In genomic region chr7:52119537-52119936, GRCh38 we compare ENCODE assay signal across 22 cellular contexts.
"Had no signal": no experiment of that assay in that cellular context is flagged by ENCODE, and none has a peak within 500 bp of the region (broad histone marks: within the 10 kb centered on the region; RNA-seq: fewer than 3 reads in every experiment).

No MANE protein-coding gene starts in this region.

- DNase-seq: activated CD4-positive, alpha-beta T cell treated with anti-CD3 and anti-CD28 coated beads, Interleukin-2, amount 10 ng/mL, durations not matched to agents 24 days and 14 days; activated CD4-positive, CD25-positive, alpha-beta regulatory T cell; activated CD8-positive, alpha-beta T cell treated with anti-CD3 and anti-CD28 coated beads for 36 hours; activated naive CD4-positive, alpha-beta T cell treated with anti-CD3 and anti-CD28 coated beads for 36 hours; activated T-cell treated with anti-CD3 and anti-CD28 coated beads, Interleukin-2, amount 50 U/mL, for 1 hour; brain microvascular endothelial cell; central memory CD4-positive, alpha-beta T cell; dorsolateral prefrontal cortex; heart right ventricle; kidney; midbrain; stimulated activated CD4-positive, alpha-beta T cell treated with anti-CD3 and anti-CD28 coated beads, Interleukin-2, amount 100 ng/mL, for 24 hours; stimulated activated naive CD4-positive, alpha-beta T cell treated with Interleukin-2 at 50 U/mL for 16 hours; T-helper 9 cell; thyroid gland had no signal

- H3K27me3 ChIP-seq: brain microvascular endothelial cell, esophagus muscularis mucosa, gastroesophageal sphincter, right atrium auricular region, thyroid gland had no signal

- ATAC-seq: activated CD8-positive, alpha-beta T cell treated with anti-CD3 and anti-CD28 coated beads for 36 hours; gastroesophageal sphincter; heart right ventricle; left lobe of liver had no signal

- H3K4me3 Mint-ChIP-seq: activated CD4-positive, alpha-beta T cell treated with anti-CD3 and anti-CD28 coated beads, Interleukin-2, amount 10 ng/mL, durations not matched to agents 24 days and 14 days; activated CD8-positive, alpha-beta T cell treated with anti-CD3 and anti-CD28 coated beads for 36 hours; activated naive CD4-positive, alpha-beta T cell treated with anti-CD3 and anti-CD28 coated beads for 36 hours; nephron had no signal

- H3K27ac Mint-ChIP-seq: activated CD4-positive, alpha-beta T cell treated with anti-CD3 and anti-CD28 coated beads, Interleukin-2, amount 10 ng/mL, durations not matched to agents 24 days and 14 days; activated CD8-positive, alpha-beta T cell treated with anti-CD3 and anti-CD28 coated beads for 36 hours; activated naive CD4-positive, alpha-beta T cell treated with anti-CD3 and anti-CD28 coated beads for 36 hours; activated T-helper 2 cell treated with anti-CD3 and anti-CD28 coated beads, Interferon-gamma antibody, Interleukin-2, Interleukin-4, amounts not matched to agents 10 μg/mL and 5 μg/mL and 100 μg/mL, durations not matched to agents 14 hours and 24 hours and 36 hours; nephron; progenitor cell of endocrine pancreas had no signal

- H3K9me3 Mint-ChIP-seq: activated CD4-positive, alpha-beta T cell treated with anti-CD3 and anti-CD28 coated beads, Interleukin-2, amount 10 ng/mL, durations not matched to agents 24 days and 14 days; activated naive CD4-positive, alpha-beta T cell treated with anti-CD3 and anti-CD28 coated beads for 36 hours; nephron had no signal

- H3K9me3 ChIP-seq: esophagus muscularis mucosa, gastroesophageal sphincter, heart right ventricle, right atrium auricular region, thyroid gland had no signal

- H3K27ac ChIP-seq: brain microvascular endothelial cell, dorsolateral prefrontal cortex, esophagus muscularis mucosa, gastroesophageal sphincter, heart right ventricle, right atrium auricular region, thyroid gland had no signal

- H3K4me1 ChIP-seq: esophagus muscularis mucosa, gastroesophageal sphincter, heart right ventricle, right atrium auricular region, thyroid gland had no signal

- H3K4me3 ChIP-seq: dorsolateral prefrontal cortex, esophagus muscularis mucosa, gastroesophageal sphincter, heart right ventricle, right atrium auricular region, thyroid gland had no signal

- H3K36me3 ChIP-seq: brain microvascular endothelial cell, esophagus muscularis mucosa, gastroesophageal sphincter, heart right ventricle, right atrium auricular region, thyroid gland had no signal

- H3K4me1 Mint-ChIP-seq: activated CD4-positive, alpha-beta T cell treated with anti-CD3 and anti-CD28 coated beads, Interleukin-2, amount 10 ng/mL, durations not matched to agents 24 days and 14 days; nephron had no signal

- H3K27me3 Mint-ChIP-seq: activated CD4-positive, alpha-beta T cell treated with anti-CD3 and anti-CD28 coated beads, Interleukin-2, amount 10 ng/mL, durations not matched to agents 24 days and 14 days; activated CD8-positive, alpha-beta T cell treated with anti-CD3 and anti-CD28 coated beads for 36 hours; progenitor cell of endocrine pancreas had no signal
